In genomic region chr18:22964116-22964515, GRCh38 we compare ENCODE assay signal across 18 cellular contexts.
"Had no signal": no experiment of that assay in that cellular context is flagged by ENCODE, and none has a peak within 500 bp of the region (broad histone marks: within the 10 kb centered on the region; RNA-seq: fewer than 3 reads in every experiment).

No MANE protein-coding gene starts in this region.

- ATAC-seq: activated T-cell treated with anti-CD3 and anti-CD28 coated beads, Interleukin-2, amount 50 U/mL, for 4 hours; esophagus mucosa; left lobe of liver; naive thymus-derived CD8-positive, alpha-beta T cell had no signal

- H3K36me3 Mint-ChIP-seq: naive thymus-derived CD8-positive, alpha-beta T cell had no signal

- H3K27ac Mint-ChIP-seq: activated CD4-positive, alpha-beta T cell treated with anti-CD3 and anti-CD28 coated beads for 36 hours; activated CD8-positive, alpha-beta T cell treated with anti-CD3 and anti-CD28 coated beads for 36 hours; activated naive CD8-positive, alpha-beta T cell treated with anti-CD3 and anti-CD28 coated beads, Interleukin-2, amount 10 ng/mL, durations not matched to agents 7 days and 5 days; naive thymus-derived CD8-positive, alpha-beta T cell had no signal

- H3K4me3 ChIP-seq: ascending aorta, hepatocyte, SK-N-MC, skin epidermis, transverse colon had no signal

- H3K27me3 Mint-ChIP-seq: activated CD4-positive, alpha-beta T cell treated with anti-CD3 and anti-CD28 coated beads for 36 hours; activated CD8-positive, alpha-beta T cell treated with anti-CD3 and anti-CD28 coated beads for 36 hours; activated naive CD8-positive, alpha-beta T cell treated with anti-CD3 and anti-CD28 coated beads, Interleukin-2, amount 10 ng/mL, durations not matched to agents 7 days and 5 days; naive thymus-derived CD8-positive, alpha-beta T cell had no signal

- H3K4me3 Mint-ChIP-seq: activated CD4-positive, alpha-beta T cell treated with anti-CD3 and anti-CD28 coated beads for 36 hours; activated CD8-positive, alpha-beta T cell treated with anti-CD3 and anti-CD28 coated beads for 36 hours; activated naive CD8-positive, alpha-beta T cell treated with anti-CD3 and anti-CD28 coated beads, Interleukin-2, amount 10 ng/mL, durations not matched to agents 7 days and 5 days; activated T-cell treated with anti-CD3 and anti-CD28 coated beads, Interleukin-2, amount 50 U/mL, for 4 hours; naive thymus-derived CD8-positive, alpha-beta T cell had no signal

- DNase-seq: activated CD4-positive, alpha-beta T cell treated with anti-CD3 and anti-CD28 coated beads for 36 hours; activated CD8-positive, alpha-beta T cell treated with anti-CD3 and anti-CD28 coated beads for 36 hours; activated gamma-delta T cell; activated naive CD8-positive, alpha-beta T cell treated with anti-CD3 and anti-CD28 coated beads, Interleukin-2, amount 10 ng/mL, durations not matched to agents 7 days and 5 days; activated T-cell treated with anti-CD3 and anti-CD28 coated beads, Interleukin-2, amount 50 U/mL, for 4 hours; naive thymus-derived CD8-positive, alpha-beta T cell; stimulated activated CD4-positive, alpha-beta T cell treated with anti-CD3 and anti-CD28 coated beads, Interleukin-15, amount 100 ng/mL, for 24 hours; stimulated activated CD4-positive, alpha-beta T cell treated with anti-CD3 and anti-CD28 coated beads, Interleukin-4, amount 100 ng/mL, for 1 hour; stimulated activated naive CD4-positive, alpha-beta T cell; T-helper 1 cell; T1000; transverse colon had no signal

- H3K4me1 Mint-ChIP-seq: naive thymus-derived CD8-positive, alpha-beta T cell had no signal

- H3K9me3 Mint-ChIP-seq: activated CD8-positive, alpha-beta T cell treated with anti-CD3 and anti-CD28 coated beads for 36 hours; activated naive CD8-positive, alpha-beta T cell treated with anti-CD3 and anti-CD28 coated beads, Interleukin-2, amount 10 ng/mL, durations not matched to agents 7 days and 5 days; activated T-cell treated with anti-CD3 and anti-CD28 coated beads, Interleukin-2, amount 50 U/mL, for 4 hours; naive thymus-derived CD8-positive, alpha-beta T cell had no signal
